ENCODE assay signal across 8 cellular contexts in the genomic region with DNA sequence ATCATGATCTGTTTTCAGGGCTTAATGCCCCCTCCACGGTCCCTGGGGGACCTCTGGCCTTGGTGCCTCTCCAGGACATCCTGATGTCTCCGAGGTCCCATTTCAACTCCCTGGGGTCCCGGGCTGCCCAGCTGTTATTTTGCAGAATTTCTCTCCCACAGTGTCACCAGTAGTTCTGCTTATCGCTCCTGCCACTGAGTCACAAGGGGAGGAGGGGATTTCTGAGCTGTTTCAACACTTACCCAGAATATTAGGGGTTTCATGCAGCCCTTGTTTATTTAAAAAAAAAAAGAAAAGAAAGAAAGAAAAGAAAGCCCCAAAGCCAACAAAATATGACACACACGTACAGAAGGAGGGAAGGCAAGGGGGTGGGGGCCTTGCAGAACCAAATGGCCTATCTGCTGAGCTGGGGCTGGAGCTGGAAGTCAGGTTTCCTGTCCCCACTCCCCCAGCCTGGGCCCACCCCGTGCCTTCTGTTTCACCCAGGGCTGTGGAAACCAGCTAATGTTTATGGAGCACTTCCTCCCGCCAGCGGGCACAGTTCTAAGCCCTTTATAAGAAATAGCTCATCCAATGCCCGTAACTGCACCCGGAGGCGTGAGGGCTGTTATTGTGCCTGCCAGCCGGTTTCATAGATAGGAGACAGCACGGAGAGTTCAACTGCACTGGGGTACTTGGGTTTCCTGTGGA. TPM values are rescaled to one million over a fixed set of nuclear protein-coding genes. Genes with fewer than 3 reads are reported as not detected.
A peak's percentile ranks its signal among the peaks of the same experiment; 100 is the strongest.
DNase-seq lines count a peak whose midpoint lies in the region; ATAC-seq, FAIRE-seq and TF ChIP-seq lines count a peak whose summit lies in the region.

No MANE protein-coding gene starts in this region.

- H3K27me3 ChIP-seq in liver (ENCODE audit: control insufficient read depth in 4 of 4, insufficient read depth in 4 of 4, low read length in 3 of 4): no peaks in the 10 kb centered on the region
- peaks cover 24 to 83% of the 10 kb centered on the region in 2 experiments for H3K27me3 ChIP-seq in HepG2 (ENCODE audit: control insufficient read depth in 1 of 2, insufficient read depth in 2 of 2, low read length in 2 of 2)
- peaks cover 17% of the 10 kb centered on the region for H3K27me3 ChIP-seq in trophoblast cell (ENCODE audit: insufficient read depth, low read length)
- no peaks in the 10 kb centered on the region for H3K27me3 ChIP-seq in vagina

- no peaks in the 10 kb centered on the region for H3K36me3 Mint-ChIP-seq in activated CD8-positive, alpha-beta memory T cell treated with anti-CD3 and anti-CD28 coated beads, Interleukin-2, amount 10 ng/mL, durations not matched to agents 7 days and 5 days

- POLR2A ChIA-PET in HepG2 (lab: Yijun Ruan, JAX): no interaction called here

- H2AFZ ChIP-seq in HepG2 (ENCODE audit: low read length) (no peak overlapping the region), trophoblast cell (ENCODE audit: insufficient read depth, low read length, poor library complexity) (no peak overlapping the region)

- intact Hi-C loops in HepG2 (cut with micrococcal nuclease; ENCODE audit: unreplicated experiment): no loop called here
- intact Hi-C loops in vagina (cut with DNase I): no loop called here

- H3K79me1 ChIP-seq in trophoblast cell (ENCODE audit: low read length): no peaks in the 10 kb centered on the region

- BruUV-seq in HepG2 (replicated peaks; lab: Mats Ljungman, UMichigan): no TSS peak

- 59% methylated on average over 13 of the region's 13 CpGs for WGBS in liver
- WGBS in HepG2 (ENCODE audit: low lambda C conversion rate): 53% methylated on average over 13 of the region's 13 CpGs
- WGBS in trophoblast cell (ENCODE audit: extremely low coverage, insufficient coverage, insufficient read length): no CpG with 5 or more reads among the region's 13 CpGs

- H3K27ac ChIP-seq in liver (ENCODE audit: low read depth in 1 of 2, low read length in 2 of 2) (peak overlapping the region; percentile 37 to 67), HepG2 (ENCODE audit: extremely low read length, insufficient read depth, low read length) (no peak overlapping the region), trophoblast cell (ENCODE audit: low read depth, low read length) (no peak overlapping the region), vagina (peak overlapping the region; percentile 98)

- no peak overlapping the region for H2BK5ac ChIP-seq in trophoblast cell (ENCODE audit: low read depth, low read length, poor library complexity)

- no peaks in the 10 kb centered on the region for H3K9me3 Mint-ChIP-seq in activated CD8-positive, alpha-beta memory T cell treated with anti-CD3 and anti-CD28 coated beads, Interleukin-2, amount 10 ng/mL, durations not matched to agents 7 days and 5 days (ENCODE audit: low read depth)

- no peaks in the 10 kb centered on the region for H3K27me3 Mint-ChIP-seq in activated CD8-positive, alpha-beta memory T cell treated with anti-CD3 and anti-CD28 coated beads, Interleukin-2, amount 10 ng/mL, durations not matched to agents 7 days and 5 days

- DNase-seq in HepG2 (ENCODE audit: low spot score) (no peak), fibroblast of mammary gland (ENCODE audit: low read depth) (peak; percentile 38), trophoblast cell (peak in 1 of 2 donors; percentile 34), vagina (ENCODE audit: extremely low spot score in 2 of 2) (no peak), NCI-H128 (lab: John Stamatoyannopoulos, UW; ENCODE audit: unreplicated experiment) (no peak)
- peak; percentile 76 for DNase-seq in activated CD8-positive, alpha-beta memory T cell treated with anti-CD3 and anti-CD28 coated beads, Interleukin-2, amount 10 ng/mL, durations not matched to agents 7 days and 5 days

- H3K4me2 ChIP-seq in HepG2 (ENCODE audit: low read depth, low read length) (no peak overlapping the region), trophoblast cell (ENCODE audit: low read length) (peak overlapping the region; percentile 6)

- no peak for TF ChIP-seq RAD21 in liver (IDR thresholded peaks at IDR 0.05)
- no peak for TF ChIP-seq RAD21 in HepG2 (CRISPR knock-in tag; IDR thresholded peaks at IDR 0.05)

- H2AK5ac ChIP-seq in trophoblast cell (ENCODE audit: low read length): no peak overlapping the region

- H3K36me3 ChIP-seq in liver (ENCODE audit: control insufficient read depth in 4 of 4, insufficient read depth in 3 of 4, low read depth in 1 of 4, low read length in 3 of 4): no peaks in the 10 kb centered on the region
- H3K36me3 ChIP-seq in HepG2 (replicated peaks in 1 of 2; ENCODE audit: control insufficient read depth in 1 of 2, insufficient read depth in 2 of 2, low read length in 2 of 2): no peaks in the 10 kb centered on the region
- no peaks in the 10 kb centered on the region for H3K36me3 ChIP-seq in trophoblast cell (ENCODE audit: control insufficient read depth in 1 of 2, insufficient read depth in 2 of 2, low read length in 2 of 2)
- H3K36me3 ChIP-seq in vagina: no peaks in the 10 kb centered on the region

- FAIRE-seq in HepG2 (lab: Jason Lieb, UNC): no peak

- TF ChIP-seq POLR2A in HepG2 (IDR thresholded peaks at IDR 0.05; ENCODE audit: insufficient read depth in 1 of 2, low read depth in 2 of 2, low read length in 2 of 2): no peak
- TF ChIP-seq POLR2A in vagina (IDR thresholded peaks at IDR 0.05): no peak

- H3K18ac ChIP-seq in trophoblast cell (ENCODE audit: low read length): no peak overlapping the region

- in situ Hi-C loops in HepG2 (cut with HindIII; ENCODE audit: extremely low pct_ligation_motif_present, low pct_unique_long_range_greater_than_20kb): no loop called here

- H4K20me1 ChIP-seq in HepG2 (ENCODE audit: insufficient read depth, low read length): no peaks in the 10 kb centered on the region

- H3K4me3 Mint-ChIP-seq in activated CD8-positive, alpha-beta memory T cell treated with anti-CD3 and anti-CD28 coated beads, Interleukin-2, amount 10 ng/mL, durations not matched to agents 7 days and 5 days: peak overlapping the region; percentile 65

- no peak overlapping the region for H3K4ac ChIP-seq in trophoblast cell (ENCODE audit: low read depth, low read length)

- H3K4me1 ChIP-seq in liver (ENCODE audit: control insufficient read depth in 4 of 4, insufficient read depth in 4 of 4, low read length in 3 of 4): peaks cover 0 to 4% (median under 1%) of the 10 kb centered on the region in 4 donors
- H3K4me1 ChIP-seq in HepG2 (ENCODE audit: insufficient read depth, low read length): peaks cover 21% of the 10 kb centered on the region; the same call in 1 of the 2 replicates
- peaks cover 0 to 3% of the 10 kb centered on the region in 2 experiments for H3K4me1 ChIP-seq in trophoblast cell (ENCODE audit: control insufficient read depth in 1 of 2, insufficient read depth in 2 of 2, low read length in 2 of 2)
- peaks cover 77% of the 10 kb centered on the region for H3K4me1 ChIP-seq in vagina

- H4K91ac ChIP-seq in trophoblast cell (ENCODE audit: low read depth, low read length): no peak overlapping the region

- no peak overlapping the region for H2BK12ac ChIP-seq in trophoblast cell (ENCODE audit: low read length)

- no peaks in the 10 kb centered on the region for H3K9me3 ChIP-seq in liver (ENCODE audit: control insufficient read depth in 4 of 4, low read length in 3 of 4)
- H3K9me3 ChIP-seq in HepG2 (ENCODE audit: low read length): no peaks in the 10 kb centered on the region
- H3K9me3 ChIP-seq in trophoblast cell (ENCODE audit: insufficient read depth, low read depth, low read length): peaks cover 2% of the 10 kb centered on the region
- no peaks in the 10 kb centered on the region for H3K9me3 ChIP-seq in vagina

- no peak overlapping the region for H4K12ac ChIP-seq in trophoblast cell (ENCODE audit: low read depth, low read length)

- H3K27ac Mint-ChIP-seq in activated CD8-positive, alpha-beta memory T cell treated with anti-CD3 and anti-CD28 coated beads, Interleukin-2, amount 10 ng/mL, durations not matched to agents 7 days and 5 days: peak overlapping the region; percentile 88

- H3K23ac ChIP-seq in trophoblast cell (ENCODE audit: low read length): no peak overlapping the region

- CTCF ChIA-PET in HepG2 (lab: Yijun Ruan, JAX; ENCODE audit: low intra/inter-chr PET ratio, low total read pairs): no interaction called here
- CTCF ChIA-PET in activated CD8-positive, alpha-beta memory T cell treated with anti-CD3 and anti-CD28 coated beads, Interleukin-2, amount 10 ng/mL, durations not matched to agents 7 days and 5 days (lab: Charles Lee): interaction anchor here (0.7 to 7.6 kb wide), 9 partner anchors 11 to 189 kb away, joined by 3 to 70 read pairs (median 4); partner anchors contain the start of gene ARID5A

- H3K4me3 ChIP-seq in liver (ENCODE audit: low read depth in 1 of 3, low read length in 3 of 3) (peak overlapping the region in 1 of 3 donors; percentile 55), HepG2 (replicated peaks in 1 of 3; ENCODE audit: insufficient read depth in 1 of 3, low read depth in 2 of 3, low read length in 3 of 3) (no peak overlapping the region), fibroblast of mammary gland (ENCODE audit: control insufficient read depth, low read depth, low read length) (peak overlapping the region; percentile 34), trophoblast cell (ENCODE audit: low read depth, low read length) (no peak overlapping the region), vagina (peak overlapping the region; percentile 58 to 61)

- H3K9ac ChIP-seq in liver (ENCODE audit: low read depth in 1 of 2, low read length in 2 of 2): peak overlapping the region in 1 of 2 donors; percentile 66
- H3K9ac ChIP-seq in HepG2 (ENCODE audit: insufficient read depth, low read depth, low read length): no peak overlapping the region
- no peak overlapping the region for H3K9ac ChIP-seq in trophoblast cell (ENCODE audit: low read length)

- H4K8ac ChIP-seq in trophoblast cell (ENCODE audit: low read depth, low read length): no peak overlapping the region

- H3K4me1 Mint-ChIP-seq in activated CD8-positive, alpha-beta memory T cell treated with anti-CD3 and anti-CD28 coated beads, Interleukin-2, amount 10 ng/mL, durations not matched to agents 7 days and 5 days: peaks cover 94% of the 10 kb centered on the region

- H3K14ac ChIP-seq in trophoblast cell (ENCODE audit: low read length): no peak overlapping the region

- no peak for ATAC-seq in HepG2
- ATAC-seq in activated CD8-positive, alpha-beta memory T cell treated with anti-CD3 and anti-CD28 coated beads, Interleukin-2, amount 10 ng/mL, durations not matched to agents 7 days and 5 days: peak; percentile 9
- ATAC-seq in HG02884 (IDR thresholded peaks at IDR 0.05; ENCODE audit: unreplicated experiment): no peak

- H2BK120ac ChIP-seq in trophoblast cell (ENCODE audit: insufficient read depth, low read length, poor library complexity): no peak overlapping the region

- H3K79me2 ChIP-seq in HepG2 (ENCODE audit: insufficient read depth, low read length): no peaks in the 10 kb centered on the region
- no peaks in the 10 kb centered on the region for H3K79me2 ChIP-seq in trophoblast cell (ENCODE audit: control insufficient read depth, insufficient read depth, low read length, poor library complexity)

- TF ChIP-seq EP300 in HepG2 (IDR thresholded peaks at IDR 0.05; ENCODE audit: low read depth in 2 of 2, low read length in 2 of 2): no peak
- TF ChIP-seq EP300 in HepG2 (CRISPR knock-in tag; IDR thresholded peaks at IDR 0.05; ENCODE audit: borderline replicate concordance): no peak

- TF ChIP-seq CTCF in liver (IDR thresholded peaks at IDR 0.05; ENCODE audit: low read depth, low read length, missing input control) (no peak), HepG2 (CRISPR knock-in tag; IDR thresholded peaks at IDR 0.05) (no peak), fibroblast of mammary gland (conservative IDR thresholded peaks at IDR 0.05; ENCODE audit: control insufficient read depth, insufficient read depth, low read depth, low read length) (no peak), vagina (IDR thresholded peaks at IDR 0.05) (no peak)

RNA-seq across cellular contexts. Expression of gene ARID5A, which starts 8.4 kb away (rescaled TPM):
- total RNA-seq in liver: 1 to 10 TPM; 7.4 to 9.3 TPM
- polyA plus RNA-seq in liver: 10 to 100 TPM; 12.7 to 17.8 TPM
- total RNA-seq in HepG2 (2016; rRNA removed; fragmentation: Illumina TruSeq; extraction: Trizol): 8.0 and 9.5 TPM in 2 replicates
- 2.9 and 3.5 TPM in 2 replicates for total RNA-seq in HepG2 (2016; cell fraction: cytosol; rRNA removed; fragmentation: Illumina TruSeq; extraction: Trizol; ENCODE audit: low read depth)
- total RNA-seq in HepG2 (2016; cell fraction: insoluble cytoplasmic fraction; rRNA removed; fragmentation: Illumina TruSeq; extraction: Trizol): 8.1 and 9.8 TPM in 2 replicates
- 6.9 and 8.7 TPM in 2 replicates for total RNA-seq in HepG2 (2016; cell fraction: membrane; rRNA removed; fragmentation: Illumina TruSeq; extraction: Trizol)
- total RNA-seq in HepG2 (2016; cell fraction: nucleus; rRNA removed; fragmentation: Illumina TruSeq; extraction: Trizol): 7.0 and 7.5 TPM in 2 replicates
- polyA plus RNA-seq in HepG2 (2011; rRNA removed): 6.0 and 7.4 TPM in 2 replicates
- 3.4 and 7.0 TPM in 2 replicates for polyA plus RNA-seq in HepG2 (2011; cell fraction: cytosol; rRNA removed)
- 11.9 and 13.3 TPM in 2 replicates for polyA plus RNA-seq in HepG2 (2011; cell fraction: nucleus; rRNA removed)
- polyA plus RNA-seq in HepG2 (2012): 4.7 and 5.3 TPM in 2 replicates
- polyA plus RNA-seq in HepG2 (2016; cell fraction: cytosol; fragmentation: Illumina TruSeq; extraction: Trizol; ENCODE audit: low read depth): 3.1 and 4.1 TPM in 2 replicates
- 9.9 and 12.2 TPM in 2 replicates for polyA plus RNA-seq in HepG2 (2016; cell fraction: insoluble cytoplasmic fraction; fragmentation: Illumina TruSeq; extraction: Trizol; ENCODE audit: low read depth)
- 6.1 and 8.5 TPM in 2 replicates for polyA plus RNA-seq in HepG2 (2016; cell fraction: membrane; fragmentation: Illumina TruSeq; extraction: Trizol; ENCODE audit: low read depth)
- 12.7 and 13.7 TPM in 2 replicates for polyA plus RNA-seq in HepG2 (2016; cell fraction: nucleus; fragmentation: Illumina TruSeq; extraction: Trizol; ENCODE audit: insufficient read depth, low read depth)
- 1.4 and 6.4 TPM in 2 replicates for polyA minus RNA-seq in HepG2 (2011; rRNA and poly(A)+ RNA removed; ENCODE audit: low replicate concordance)
- polyA minus RNA-seq in HepG2 (2011; cell fraction: cytosol; rRNA and poly(A)+ RNA removed): 3.0 and 4.0 TPM in 2 replicates
- polyA minus RNA-seq in HepG2 (2011; cell fraction: nucleus; rRNA and poly(A)+ RNA removed): 3.2 and 4.2 TPM in 2 replicates
- 10 to 100 TPM; 57.9 to 70.5 TPM for total RNA-seq in activated CD8-positive, alpha-beta memory T cell treated with anti-CD3 and anti-CD28 coated beads, Interleukin-2, amount 10 ng/mL, durations not matched to agents 7 days and 5 days
- polyA plus RNA-seq in trophoblast cell (2013): 1.3 and 1.4 TPM in 2 replicates
- total RNA-seq in vagina: 34.1 TPM

RNA-seq across cellular contexts. Expression of gene NEURL3, which starts 23.0 kb away (rescaled TPM):
- total RNA-seq in liver (1 to 10 TPM; 1.8 to 3.4 TPM), HepG2 (2016; rRNA removed; fragmentation: Illumina TruSeq; extraction: Trizol) (0.74 and 1.2 TPM in 2 replicates), vagina (2.5 TPM)
- polyA plus RNA-seq in liver (under 1 TPM; 0.61 to 0.97 TPM), HepG2 (2011; rRNA removed) (0.16 and 0.48 TPM in 2 replicates)
- total RNA-seq in HepG2 (2016; cell fraction: cytosol; rRNA removed; fragmentation: Illumina TruSeq; extraction: Trizol; ENCODE audit: low read depth): 0.20 and 0.53 TPM in 2 replicates
- 0.73 and 1.4 TPM in 2 replicates for total RNA-seq in HepG2 (2016; cell fraction: insoluble cytoplasmic fraction; rRNA removed; fragmentation: Illumina TruSeq; extraction: Trizol)
- 0.34 and 0.48 TPM in 2 replicates for total RNA-seq in HepG2 (2016; cell fraction: membrane; rRNA removed; fragmentation: Illumina TruSeq; extraction: Trizol)
- 0.62 and 0.63 TPM in 2 replicates for total RNA-seq in HepG2 (2016; cell fraction: nucleus; rRNA removed; fragmentation: Illumina TruSeq; extraction: Trizol)
- 0.41 and 0.48 TPM in 2 replicates for polyA plus RNA-seq in HepG2 (2011; cell fraction: cytosol; rRNA removed)
- 0.37 and 0.74 TPM in 2 replicates for polyA plus RNA-seq in HepG2 (2011; cell fraction: nucleus; rRNA removed)
- 0.28 TPM in 1 of 2 replicates, not detected in the other for polyA plus RNA-seq in HepG2 (2012)
- 0.16 and 0.27 TPM in 2 replicates for polyA plus RNA-seq in HepG2 (2016; cell fraction: cytosol; fragmentation: Illumina TruSeq; extraction: Trizol; ENCODE audit: low read depth)
- 0.81 and 0.88 TPM in 2 replicates for polyA plus RNA-seq in HepG2 (2016; cell fraction: insoluble cytoplasmic fraction; fragmentation: Illumina TruSeq; extraction: Trizol; ENCODE audit: low read depth)
- polyA plus RNA-seq in HepG2 (2016; cell fraction: membrane; fragmentation: Illumina TruSeq; extraction: Trizol; ENCODE audit: low read depth): 0.49 and 0.50 TPM in 2 replicates
- 1.3 and 1.5 TPM in 2 replicates for polyA plus RNA-seq in HepG2 (2016; cell fraction: nucleus; fragmentation: Illumina TruSeq; extraction: Trizol; ENCODE audit: insufficient read depth, low read depth)
- not detected in 2 replicates for polyA minus RNA-seq in HepG2 (2011; rRNA and poly(A)+ RNA removed; ENCODE audit: low replicate concordance)
- not detected in 2 replicates for polyA minus RNA-seq in HepG2 (2011; cell fraction: cytosol; rRNA and poly(A)+ RNA removed)
- not detected in 2 replicates for polyA minus RNA-seq in HepG2 (2011; cell fraction: nucleus; rRNA and poly(A)+ RNA removed)
- total RNA-seq in activated CD8-positive, alpha-beta memory T cell treated with anti-CD3 and anti-CD28 coated beads, Interleukin-2, amount 10 ng/mL, durations not matched to agents 7 days and 5 days: under 1 TPM; 0.38 to 0.52 TPM
- polyA plus RNA-seq in trophoblast cell (2013): 0.47 and 0.51 TPM in 2 replicates

Comparison
In these comparisons a context has a peak if more than half of its experiments do, and no peak if none do; other contexts are left out.
1. H3K27ac ChIP-seq: peak in liver (2 of 2) and vagina (single experiment); none in HepG2 (single experiment) and trophoblast cell (single experiment).
2. H3K4me3 ChIP-seq: peak in fibroblast of mammary gland (single experiment) and vagina (2 of 2); none in HepG2 (0 of 3) and trophoblast cell (single experiment).
3. DNase-seq: peak in activated CD8-positive, alpha-beta memory T cell treated with anti-CD3 and anti-CD28 coated beads, Interleukin-2, amount 10 ng/mL, durations not matched to agents 7 days and 5 days (single experiment) and fibroblast of mammary gland (single experiment); none in HepG2 (single experiment), vagina (0 of 2) and NCI-H128 (single experiment).